Comparison of ENCODE assay signal across 19 cellular contexts in the genomic region with DNA sequence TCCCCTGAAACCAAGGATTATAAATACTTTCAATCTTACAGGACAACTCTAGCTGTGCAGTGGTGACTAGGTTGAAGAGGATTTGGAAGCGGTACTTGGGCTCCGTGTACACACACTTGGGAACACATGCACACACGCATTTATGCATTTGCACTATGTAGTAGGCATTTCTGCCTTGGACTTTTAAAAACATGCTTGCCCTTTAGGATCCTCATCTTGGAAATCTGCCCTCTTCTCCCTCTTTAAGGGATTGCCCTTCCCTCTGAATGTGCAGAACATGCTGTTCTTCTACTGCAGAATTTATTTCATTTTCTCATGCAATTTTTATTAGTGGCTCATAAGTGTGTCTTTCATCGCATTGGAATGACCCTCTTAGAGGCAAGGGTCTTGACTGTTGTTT.
DNase-seq lines count a peak whose midpoint lies in the region; ATAC-seq and TF ChIP-seq lines count a peak whose summit lies in the region.
"Had no signal": no experiment of that assay in that cellular context is flagged by ENCODE, and none has a peak within 500 bp of the region (broad histone marks: within the 10 kb centered on the region; RNA-seq: fewer than 3 reads in every experiment).

No MANE protein-coding gene starts in this region.

- H4K5ac ChIP-seq in IMR-90 (ENCODE audit: low read depth, low read length), result peak overlapping the region; percentile 31; the same call in 1 of the 2 replicates

- peak overlapping the region; percentile 55 for H3K18ac ChIP-seq in IMR-90 (ENCODE audit: low read depth, low read length)

- dilution Hi-C loops in IMR-90 (cut with HindIII; ENCODE audit: low sequenced_read_pairs, unreplicated experiment), result no loop called here

- H3K9me1 ChIP-seq in IMR-90 (ENCODE audit: insufficient read depth, low read length), result peaks cover 11% of the 10 kb centered on the region; the same call in 1 of the 2 replicates

- DNase-seq in IMR-90 (no peak), fibroblast of lung (ENCODE audit: low read depth in 2 of 2) (peak; percentile 18 to 54), GM13977 (ENCODE audit: low spot score) (no peak)
- DNase-seq in stimulated activated CD4-positive, alpha-beta T cell treated with anti-CD3 and anti-CD28 coated beads, Interleukin-4, amount 100 ng/mL, for 1 hour, result no peak
- DNase-seq: activated CD4-positive, alpha-beta T cell treated with anti-CD3 and anti-CD28 coated beads, Interleukin-2, amount 50 U/mL, for 48 hours; activated naive CD4-positive, alpha-beta T cell treated with Interleukin-2 at 50 U/mL for 16 hours; activated T-cell treated with anti-CD3 and anti-CD28 coated beads for 4 hours; CD4-positive, alpha-beta memory T cell; Karpas-422; NCI-H1105; NCI-H2107; NCI-H526; SHP77 treated with DMSO at 0.1 percent for 48 hours had no signal

- H2AFZ ChIP-seq in IMR-90 (replicated peaks; ENCODE audit: low read length, poor library complexity) (peak overlapping the region; percentile 62), fibroblast of lung (ENCODE audit: low read length) (peak overlapping the region; percentile 74)

- H2AK5ac ChIP-seq in IMR-90 (ENCODE audit: low read depth, low read length), result peak overlapping the region; percentile 30

- intact Hi-C loops in IMR-90 (cut with micrococcal nuclease), result loop anchor here (1.0 to 5.0 kb wide), 3 partner anchors 112 to 328 kb away; no protein-coding TSS in a partner anchor

- peak overlapping the region; percentile 72 for H3K4ac ChIP-seq in IMR-90 (ENCODE audit: low read depth, low read length)

- peak overlapping the region; percentile 70 for H2AK9ac ChIP-seq in IMR-90 (replicated peaks; ENCODE audit: low read depth, low read length, poor library complexity)

- H2BK20ac ChIP-seq in IMR-90 (ENCODE audit: low read depth, low read length), result peak overlapping the region; percentile 92

- CTCF ChIA-PET in IMR-90 (lab: Yijun Ruan, JAX), result interaction anchor here (1.1 to 2.1 kb wide), 5 partner anchors 9 to 135 kb away, joined by 3 to 13 read pairs (median 4); no protein-coding TSS in a partner anchor

- H3K4me2 ChIP-seq in IMR-90 (ENCODE audit: low read depth, low read length) (no peak overlapping the region), fibroblast of lung (ENCODE audit: extremely low read depth, insufficient read depth, low read length) (peak overlapping the region; percentile 66), skeletal muscle satellite cell (ENCODE audit: low read length) (peak overlapping the region; percentile 47)

- H4K8ac ChIP-seq in IMR-90 (ENCODE audit: low read depth in 2 of 2, low read length in 2 of 2), result peak overlapping the region; percentile 79 to 88

- no peaks in the 10 kb centered on the region for H3K79me2 ChIP-seq in fibroblast of lung (ENCODE audit: control insufficient read depth, insufficient read depth, low read length)

- POLR2A ChIA-PET in IMR-90 (lab: Charles Lee; ENCODE audit: unreplicated experiment), result no interaction called here

- no peaks in the 10 kb centered on the region for H4K20me1 ChIP-seq in IMR-90 (ENCODE audit: insufficient read depth, low read length)
- H4K20me1 ChIP-seq in fibroblast of lung (ENCODE audit: control insufficient read depth, extremely low read depth, insufficient read depth, low read length), result no peaks in the 10 kb centered on the region

- H3K4me1 ChIP-seq in IMR-90 (ENCODE audit: control insufficient read depth, insufficient read depth, low read length) (peaks cover 8% of the 10 kb centered on the region), fibroblast of lung (ENCODE audit: control insufficient read depth, extremely low read depth, insufficient read depth, low read length) (peaks cover 11% of the 10 kb centered on the region), skeletal muscle satellite cell (ENCODE audit: control insufficient read depth, insufficient read depth, low read length) (peaks cover 72% of the 10 kb centered on the region)

- peak overlapping the region; percentile 73 for H3K23ac ChIP-seq in IMR-90 (ENCODE audit: low read depth, low read length)

- no peak overlapping the region for H3K4me3 ChIP-seq in IMR-90 (ENCODE audit: insufficient read depth, low read depth, low read length)
- H3K4me3 ChIP-seq in fibroblast of lung (replicated peaks in 1 of 4; ENCODE audit: control extremely low read depth in 1 of 4, insufficient read depth in 1 of 4, low read depth in 3 of 4, low read length in 4 of 4), result no peak overlapping the region
- H3K4me3 ChIP-seq in skeletal muscle satellite cell (ENCODE audit: low read length), result peak overlapping the region; percentile 19
- H3K4me3 ChIP-seq: testis had no signal

- H2BK15ac ChIP-seq in IMR-90 (ENCODE audit: low read depth, low read length), result peak overlapping the region; percentile 63

- H3K27me3 ChIP-seq in IMR-90 (ENCODE audit: control insufficient read depth, insufficient read depth, low read length) (no peaks in the 10 kb centered on the region), fibroblast of lung (ENCODE audit: control insufficient read depth, insufficient read depth, low read length) (no peaks in the 10 kb centered on the region), skeletal muscle satellite cell (ENCODE audit: control insufficient read depth, insufficient read depth, low read length) (no peaks in the 10 kb centered on the region)
- H3K27me3 ChIP-seq: testis had no signal

- peak overlapping the region; percentile 62 for H3K27ac ChIP-seq in IMR-90 (ENCODE audit: insufficient read depth, low read length)
- peak overlapping the region; percentile 70 for H3K27ac ChIP-seq in fibroblast of lung (ENCODE audit: insufficient read depth, low read length)
- H3K27ac ChIP-seq: VCaP had no signal

- no peaks in the 10 kb centered on the region for H3K9me3 ChIP-seq in IMR-90 (ENCODE audit: control insufficient read depth, insufficient read depth, low read length)
- no peaks in the 10 kb centered on the region for H3K9me3 ChIP-seq in fibroblast of lung (ENCODE audit: control insufficient read depth, insufficient read depth, low read depth, low read length)
- no peaks in the 10 kb centered on the region for H3K9me3 ChIP-seq in skeletal muscle satellite cell (replicated peaks; ENCODE audit: low read length)
- H3K9me3 ChIP-seq: testis had no signal

- no peak for TF ChIP-seq RAD21 in IMR-90 (IDR thresholded peaks at IDR 0.05; ENCODE audit: low read length)

- TF ChIP-seq POLR2A in IMR-90 (IDR thresholded peaks at IDR 0.05; ENCODE audit: low read depth, low read length), result no peak

- peak overlapping the region; percentile 72 for H3K14ac ChIP-seq in IMR-90 (replicated peaks; ENCODE audit: low read depth, low read length)

- in situ Hi-C loops in IMR-90 (cut with MboI; ENCODE audit: low sequenced_read_pairs) (no loop called here), GM13977 (cut with MboI; ENCODE audit: low pct_unique_long_range_greater_than_20kb, low sequenced_read_pairs, unreplicated experiment) (no loop called here)

- H2BK120ac ChIP-seq in IMR-90 (ENCODE audit: low read depth, low read length), result peak overlapping the region; percentile 95

- peak overlapping the region; percentile 80 for H3K56ac ChIP-seq in IMR-90 (ENCODE audit: extremely low read depth, insufficient read depth, low read length)

- no peaks in the 10 kb centered on the region for H3K79me1 ChIP-seq in IMR-90 (ENCODE audit: low read depth in 1 of 2, low read length in 2 of 2)

- BruUV-seq in IMR-90 (replicated peaks; lab: Mats Ljungman, UMichigan), result no TSS peak

- H2BK5ac ChIP-seq in IMR-90 (ENCODE audit: low read depth, low read length, poor library complexity, severe bottlenecking), result peak overlapping the region; percentile 84

- TF ChIP-seq CTCF in IMR-90 (conservative IDR thresholded peaks at IDR 0.05; ENCODE audit: low read depth, low read length) (no peak), fibroblast of lung (conservative IDR thresholded peaks at IDR 0.05 in 1 of 2, IDR thresholded peaks at IDR 0.05 in 1 of 2; ENCODE audit: low read depth in 1 of 2, low read length in 2 of 2) (no peak), GM13977 (IDR thresholded peaks at IDR 0.05; ENCODE audit: extremely low read depth, insufficient read depth, missing control alignments) (no peak)

- peak overlapping the region; percentile 78 for H4K91ac ChIP-seq in IMR-90 (ENCODE audit: insufficient read depth, low read depth, low read length)

- ATAC-seq in IMR-90 (ENCODE audit: low read depth) (peak; percentile 4; the same call in 1 of the 2 replicates), SK-N-SH treated with all-trans-retinoic acid at 6 μM for 48 hours (peak; percentile 23), GM19328 (IDR thresholded peaks at IDR 0.05; ENCODE audit: unreplicated experiment) (no peak), HG03139 (IDR thresholded peaks at IDR 0.05; ENCODE audit: unreplicated experiment) (no peak)

- WGBS in IMR-90 (ENCODE audit: extremely low coverage in 2 of 2, insufficient read length in 1 of 2), 2 experiments, result no CpG with 5 or more reads among the region's 4 CpGs

- H3K36me3 ChIP-seq in IMR-90 (ENCODE audit: control insufficient read depth, insufficient read depth, low read length) (no peaks in the 10 kb centered on the region), fibroblast of lung (ENCODE audit: control insufficient read depth, insufficient read depth, low read length) (no peaks in the 10 kb centered on the region), skeletal muscle satellite cell (ENCODE audit: insufficient read depth, low read length) (no peaks in the 10 kb centered on the region)

- H3K9ac ChIP-seq in IMR-90 (ENCODE audit: low read depth, low read length) (peak overlapping the region; percentile 23; the same call in 1 of the 2 replicates), fibroblast of lung (ENCODE audit: insufficient read depth, low read length) (no peak overlapping the region), skeletal muscle satellite cell (ENCODE audit: low read depth, low read length) (peak overlapping the region; percentile 67)

TF ChIP-seq in IMR-90, 13 proteins besides CTCF, POLR2A, EP300 and RAD21 (continues in another document):
- no peak for TF ChIP-seq MAZ (IDR thresholded peaks at IDR 0.05; ENCODE audit: borderline replicate concordance, low read depth, low read length)
- no peak for TF ChIP-seq CHD1 (IDR thresholded peaks at IDR 0.05; ENCODE audit: low read depth, low read length)
- TF ChIP-seq MXI1 (IDR thresholded peaks at IDR 0.05; ENCODE audit: borderline replicate concordance, low read depth, low read length), result no peak
- no peak for TF ChIP-seq RCOR1 (IDR thresholded peaks at IDR 0.05; ENCODE audit: insufficient replicate concordance, low read length)

TF ChIP-seq in SK-N-SH treated with all-trans-retinoic acid at 6 μM for 48 hours, 23 proteins besides CTCF, POLR2A, EP300 and RAD21:
- TF ChIP-seq ZFP3 (CRISPR knock-in tag; IDR thresholded peaks at IDR 0.05), result no peak

Comparison
In these comparisons a context has a peak if more than half of its experiments do, and no peak if none do; other contexts are left out.
1. ATAC-seq: peak in IMR-90 (single experiment) and SK-N-SH treated with all-trans-retinoic acid at 6 μM for 48 hours (single experiment); none in GM19328 (single experiment) and HG03139 (single experiment).
2. DNase-seq: peak in fibroblast of lung (2 of 2); none in IMR-90 (single experiment), stimulated activated CD4-positive, alpha-beta T cell treated with anti-CD3 and anti-CD28 coated beads, Interleukin-4, amount 100 ng/mL, for 1 hour (single experiment) and GM13977 (single experiment).